Comparison of ENCODE assay signal across 15 cellular contexts in genomic region chr2:111692311-111692710, GRCh38.
A peak's percentile ranks its signal among the peaks of the same experiment; 100 is the strongest.
DNase-seq lines count a peak whose midpoint lies in the region; ATAC-seq and TF ChIP-seq lines count a peak whose summit lies in the region.
"Had no signal": no experiment of that assay in that cellular context is flagged by ENCODE, and none has a peak within 500 bp of the region (broad histone marks: within the 10 kb centered on the region; RNA-seq: fewer than 3 reads in every experiment).

No MANE protein-coding gene starts in this region.

- POLR2A ChIA-PET in OCI-LY7 (lab: Charles Lee): interaction anchor here (0.9 kb wide), 1 partner anchor 11 kb away, joined by 3 read pairs; no protein-coding TSS in a partner anchor
- POLR2A ChIA-PET in WTC11 (lab: Charles Lee): no interaction called here

- peak; percentile 40 for DNase-seq in HuH-7 (ENCODE audit: low spot score)
- no peak for DNase-seq in OCI-LY7 (ENCODE audit: low spot score)
- DNase-seq in fibroblast of pulmonary artery (ENCODE audit: low read depth): no peak
- no peak for DNase-seq in type B pancreatic cell (ENCODE audit: extremely low spot score, unreplicated experiment)
- no peak for DNase-seq in inferior parietal cortex (ENCODE audit: extremely low spot score)
- no peak for DNase-seq in WTC11 (ENCODE audit: low spot score)
- DNase-seq: C1 segment of cervical spinal cord, EL, H7, NCI-H1105 treated with DMSO at 0.1 percent for 48 hours, NCI-H187, SHP77 had no signal

- H3K27me3 Mint-ChIP-seq in type B pancreatic cell (no peaks in the 10 kb centered on the region), WTC11 (ENCODE audit: low read depth) (no peaks in the 10 kb centered on the region)

- no peak overlapping the region for H3K4me2 ChIP-seq in OCI-LY7 (ENCODE audit: low read length)
- H3K4me2 ChIP-seq: KMS-11 had no signal

- H3K9me3 ChIP-seq in OCI-LY7 (ENCODE audit: low read length): 0 out of 2 replicates have a peak, but pooled peaks cover 8% of the 10 kb centered on the region

- H3K4me1 Mint-ChIP-seq in type B pancreatic cell (ENCODE audit: unreplicated experiment) (peaks cover 10% of the 10 kb centered on the region), WTC11 (no peaks in the 10 kb centered on the region)

- H3K36me3 Mint-ChIP-seq in type B pancreatic cell (peaks cover 3% of the 10 kb centered on the region), WTC11 (peaks cover 8% of the 10 kb centered on the region)

- H2AFZ ChIP-seq in OCI-LY7 (ENCODE audit: low read length): no peak overlapping the region

- H3K4me3 ChIP-seq in OCI-LY7 (ENCODE audit: low read depth, low read length, poor library complexity, severe bottlenecking): no peak overlapping the region
- no peak overlapping the region for H3K4me3 ChIP-seq in fibroblast of pulmonary artery (replicated peaks; ENCODE audit: low read depth, low read length)

- H3K4me3 Mint-ChIP-seq in type B pancreatic cell (no peak overlapping the region), WTC11 (no peak overlapping the region)

- intact Hi-C loops in OCI-LY7 (cut with micrococcal nuclease; ENCODE audit: unreplicated experiment): no loop called here

- H3K9me2 ChIP-seq in OCI-LY7 (ENCODE audit: insufficient read depth, low read length): no peaks in the 10 kb centered on the region

- H3K36me3 ChIP-seq in OCI-LY7 (ENCODE audit: insufficient read depth, low read length): no peaks in the 10 kb centered on the region; the same call in 1 of the 2 replicates

- H3K9me3 Mint-ChIP-seq in type B pancreatic cell (peaks cover 6% of the 10 kb centered on the region), WTC11 (peaks cover 13% of the 10 kb centered on the region)

- CTCF ChIA-PET in OCI-LY7 (lab: Charles Lee; ENCODE audit: unreplicated experiment) (no interaction called here), WTC11 (lab: Charles Lee) (interaction anchor here (1.0 to 1.4 kb wide), 3 partner anchors 14 to 39 kb away, joined by 3 to 4 read pairs (median 3); no protein-coding TSS in a partner anchor)

- no peak for ATAC-seq in HG02870 (IDR thresholded peaks at IDR 0.05; ENCODE audit: unreplicated experiment)
- ATAC-seq in WTC11: no peak; the same call in 1 of the 2 replicates
- ATAC-seq: SK-N-SH treated with all-trans-retinoic acid at 6 μM for 48 hours had no signal

- no peak overlapping the region for H3K27ac ChIP-seq in OCI-LY7 (ENCODE audit: low read depth, low read length, poor library complexity, severe bottlenecking)
- H3K27ac ChIP-seq: KMS-11 had no signal

- no TSS peak for BruUV-seq in OCI-LY7 (replicated peaks; lab: Mats Ljungman, UMichigan)

- H4K20me1 ChIP-seq in OCI-LY7 (ENCODE audit: insufficient read depth, low read length): no peaks in the 10 kb centered on the region

- H3K27ac Mint-ChIP-seq in type B pancreatic cell (no peak overlapping the region), WTC11 (no peak overlapping the region)

- no peaks in the 10 kb centered on the region for H3K79me2 ChIP-seq in OCI-LY7 (ENCODE audit: insufficient read depth, low read depth, low read length)

- TF ChIP-seq CTCF in OCI-LY7 (conservative IDR thresholded peaks at IDR 0.05; ENCODE audit: low read length) (peak; percentile 46; the same call in 1 of the 2 replicates), fibroblast of pulmonary artery (IDR thresholded peaks at IDR 0.05; ENCODE audit: low read length, missing control alignments) (peak; percentile 8), type B pancreatic cell (conservative IDR thresholded peaks at IDR 0.05) (peak; percentile 35), WTC11 (IDR thresholded peaks at IDR 0.05) (no peak)

- H3K4me1 ChIP-seq in OCI-LY7 (ENCODE audit: insufficient read depth, low read length, poor library complexity, severe bottlenecking): peaks cover 14% of the 10 kb centered on the region

TF ChIP-seq in WTC11, 78 proteins besides CTCF, POLR2A, EP300 and RAD21:
- TF ChIP-seq PRRX2 (CRISPR knock-in tag; IDR thresholded peaks at IDR 0.05): no peak
- TF ChIP-seq, protein P1, sequence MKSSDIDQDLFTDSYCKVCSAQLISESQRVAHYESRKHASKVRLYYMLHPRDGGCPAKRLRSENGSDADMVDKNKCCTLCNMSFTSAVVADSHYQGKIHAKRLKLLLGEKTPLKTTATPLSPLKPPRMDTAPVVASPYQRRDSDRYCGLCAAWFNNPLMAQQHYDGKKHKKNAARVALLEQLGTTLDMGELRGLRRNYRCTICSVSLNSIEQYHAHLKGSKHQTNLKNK (CRISPR knock-in tag; IDR thresholded peaks at IDR 0.05): no peak
- TF ChIP-seq JUN (CRISPR knock-in tag; IDR thresholded peaks at IDR 0.05): no peak
- TF ChIP-seq TCF7 (CRISPR knock-in tag; IDR thresholded peaks at IDR 0.05; ENCODE audit: low read depth): no peak
- TF ChIP-seq, protein P2, sequence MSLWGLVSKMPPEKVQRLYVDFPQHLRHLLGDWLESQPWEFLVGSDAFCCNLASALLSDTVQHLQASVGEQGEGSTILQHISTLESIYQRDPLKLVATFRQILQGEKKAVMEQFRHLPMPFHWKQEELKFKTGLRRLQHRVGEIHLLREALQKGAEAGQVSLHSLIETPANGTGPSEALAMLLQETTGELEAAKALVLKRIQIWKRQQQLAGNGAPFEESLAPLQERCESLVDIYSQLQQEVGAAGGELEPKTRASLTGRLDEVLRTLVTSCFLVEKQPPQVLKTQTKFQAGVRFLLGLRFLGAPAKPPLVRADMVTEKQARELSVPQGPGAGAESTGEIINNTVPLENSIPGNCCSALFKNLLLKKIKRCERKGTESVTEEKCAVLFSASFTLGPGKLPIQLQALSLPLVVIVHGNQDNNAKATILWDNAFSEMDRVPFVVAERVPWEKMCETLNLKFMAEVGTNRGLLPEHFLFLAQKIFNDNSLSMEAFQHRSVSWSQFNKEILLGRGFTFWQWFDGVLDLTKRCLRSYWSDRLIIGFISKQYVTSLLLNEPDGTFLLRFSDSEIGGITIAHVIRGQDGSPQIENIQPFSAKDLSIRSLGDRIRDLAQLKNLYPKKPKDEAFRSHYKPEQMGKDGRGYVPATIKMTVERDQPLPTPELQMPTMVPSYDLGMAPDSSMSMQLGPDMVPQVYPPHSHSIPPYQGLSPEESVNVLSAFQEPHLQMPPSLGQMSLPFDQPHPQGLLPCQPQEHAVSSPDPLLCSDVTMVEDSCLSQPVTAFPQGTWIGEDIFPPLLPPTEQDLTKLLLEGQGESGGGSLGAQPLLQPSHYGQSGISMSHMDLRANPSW (CRISPR knock-in tag; conservative IDR thresholded peaks at IDR 0.05; ENCODE audit: low read depth): no peak
- TF ChIP-seq FOXJ3 (CRISPR knock-in tag; IDR thresholded peaks at IDR 0.05; ENCODE audit: borderline replicate concordance): no peak
- TF ChIP-seq EMX1 (CRISPR knock-in tag; IDR thresholded peaks at IDR 0.05): no peak
- no peak for TF ChIP-seq SMAD3 (CRISPR knock-in tag; IDR thresholded peaks at IDR 0.05; ENCODE audit: borderline replicate concordance)
- TF ChIP-seq FOXP1 (CRISPR knock-in tag; IDR thresholded peaks at IDR 0.05; ENCODE audit: borderline replicate concordance): no peak
- TF ChIP-seq ZNF219 (CRISPR knock-in tag; IDR thresholded peaks at IDR 0.05; ENCODE audit: borderline replicate concordance): no peak
- no peak for TF ChIP-seq TEAD1 (CRISPR knock-in tag; IDR thresholded peaks at IDR 0.05)
- TF ChIP-seq FOXK1 (CRISPR knock-in tag; IDR thresholded peaks at IDR 0.05): no peak
- no peak for TF ChIP-seq E2F1 (CRISPR knock-in tag; IDR thresholded peaks at IDR 0.05)
- no peak for TF ChIP-seq ESRRA (CRISPR knock-in tag; IDR thresholded peaks at IDR 0.05; ENCODE audit: borderline replicate concordance)
- TF ChIP-seq, protein P3, sequence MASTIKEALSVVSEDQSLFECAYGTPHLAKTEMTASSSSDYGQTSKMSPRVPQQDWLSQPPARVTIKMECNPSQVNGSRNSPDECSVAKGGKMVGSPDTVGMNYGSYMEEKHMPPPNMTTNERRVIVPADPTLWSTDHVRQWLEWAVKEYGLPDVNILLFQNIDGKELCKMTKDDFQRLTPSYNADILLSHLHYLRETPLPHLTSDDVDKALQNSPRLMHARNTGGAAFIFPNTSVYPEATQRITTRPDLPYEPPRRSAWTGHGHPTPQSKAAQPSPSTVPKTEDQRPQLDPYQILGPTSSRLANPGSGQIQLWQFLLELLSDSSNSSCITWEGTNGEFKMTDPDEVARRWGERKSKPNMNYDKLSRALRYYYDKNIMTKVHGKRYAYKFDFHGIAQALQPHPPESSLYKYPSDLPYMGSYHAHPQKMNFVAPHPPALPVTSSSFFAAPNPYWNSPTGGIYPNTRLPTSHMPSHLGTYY (CRISPR knock-in tag; IDR thresholded peaks at IDR 0.05): no peak
- no peak for TF ChIP-seq ZNF512 (CRISPR knock-in tag; IDR thresholded peaks at IDR 0.05; ENCODE audit: borderline replicate concordance)
